In the genomic region with DNA sequence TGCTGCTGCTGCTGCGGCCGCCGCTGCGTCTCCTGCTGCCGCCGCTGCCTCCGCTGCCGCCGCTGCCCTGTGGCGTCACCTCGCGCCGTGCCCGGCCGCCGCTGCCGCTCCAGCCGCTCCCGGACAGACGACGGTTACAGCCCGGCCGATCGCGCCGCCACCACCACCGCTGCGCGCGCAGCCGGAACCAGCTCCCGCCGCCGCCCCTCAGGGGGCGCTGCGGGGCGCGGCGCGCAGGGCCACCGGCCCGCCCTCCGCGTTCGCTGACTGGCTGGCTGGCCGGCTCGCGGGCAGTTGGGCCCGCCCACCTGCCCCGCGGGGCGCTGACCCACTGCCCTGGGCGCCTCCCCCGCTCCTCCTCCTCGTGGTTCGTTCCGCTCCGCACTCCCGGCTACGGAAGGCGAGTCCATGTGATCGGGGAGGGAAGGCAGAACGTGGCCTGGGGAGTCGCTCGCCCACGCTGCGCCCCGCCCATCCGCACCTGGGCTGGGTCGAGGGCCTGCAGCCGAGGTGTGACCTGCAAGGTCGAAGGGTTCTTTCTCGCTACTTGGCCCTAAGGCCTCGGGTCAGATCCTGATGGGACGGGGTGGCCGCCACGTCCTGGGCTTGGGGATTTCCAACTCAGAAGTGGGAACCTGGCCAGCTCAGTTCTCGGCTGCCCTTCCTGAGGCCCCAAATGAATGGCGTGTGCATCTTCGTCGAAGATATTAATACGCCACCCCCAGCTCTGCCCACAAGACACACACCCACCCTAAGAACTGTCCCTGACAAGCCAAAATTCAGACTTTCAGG, we compare ENCODE assay signal across 8 cellular contexts. TPM values are rescaled to one million over a fixed set of nuclear protein-coding genes. Genes with fewer than 3 reads are reported as not detected.
DNase-seq lines count a peak whose midpoint lies in the region; ATAC-seq and TF ChIP-seq lines count a peak whose summit lies in the region.

Gene PTP4A2 (minus strand): TSS at position 185 of the 792 bp plus-strand sequence. CDS start 19,303 bp downstream, outside the sequence.

- peak; percentile 99 for DNase-seq in DMS53 (lab: John Stamatoyannopoulos, UW)
- peak; percentile 88 for DNase-seq in IMR-90
- DNase-seq in OCI-M1 (lab: John Stamatoyannopoulos, UW): peak; percentile 98
- peak; percentile 91 for DNase-seq in activated T-cell treated with anti-CD3 and anti-CD28 coated beads, Interleukin-2, amount 50 U/mL, for 24 hours
- DNase-seq in erythroblast (lab: John Stamatoyannopoulos, UW): peak; percentile 96 to 97
- DNase-seq in stimulated activated CD8-positive, alpha-beta memory T cell treated with anti-CD3 and anti-CD28 coated beads, Interleukin-4, amount 100 ng/mL, for 48 hours: peak; percentile 91

- intact Hi-C loops in IMR-90 (cut with micrococcal nuclease): loop anchor here (1.0 kb wide), 1 partner anchor 18 kb away; no protein-coding TSS in a partner anchor

- H3K27ac ChIP-seq in IMR-90 (ENCODE audit: insufficient read depth, low read length) (peak within 1 kb of the TSS; percentile 98), mucosa of rectum (ENCODE audit: low read depth in 2 of 2, low read length in 2 of 2) (peak within 1 kb of the TSS; percentile 93 to 95)

- H3K4me3 Mint-ChIP-seq in activated T-cell treated with anti-CD3 and anti-CD28 coated beads, Interleukin-2, amount 50 U/mL, for 24 hours: peak within 1 kb of the TSS; percentile 97

- peak within 1 kb of the TSS; percentile 53 for H2BK15ac ChIP-seq in IMR-90 (ENCODE audit: low read depth, low read length)

- peaks cover 78% of the 10 kb centered on the region for H3K4me1 Mint-ChIP-seq in activated T-cell treated with anti-CD3 and anti-CD28 coated beads, Interleukin-2, amount 50 U/mL, for 24 hours (ENCODE audit: low read depth)

- H2BK20ac ChIP-seq in IMR-90 (ENCODE audit: low read depth, low read length): peak within 1 kb of the TSS; percentile 79

- H3K9me1 ChIP-seq in IMR-90 (ENCODE audit: insufficient read depth, low read length): peaks cover 8% of the 10 kb centered on the region; the same call in 1 of the 2 replicates

- dilution Hi-C loops in IMR-90 (cut with HindIII; ENCODE audit: low sequenced_read_pairs, unreplicated experiment): no loop called here

- H4K91ac ChIP-seq in IMR-90 (ENCODE audit: insufficient read depth, low read depth, low read length): peak within 1 kb of the TSS; percentile 96

- H3K9me3 ChIP-seq in IMR-90 (ENCODE audit: control insufficient read depth, insufficient read depth, low read length) (no peaks in the 10 kb centered on the region), mucosa of rectum (ENCODE audit: control insufficient read depth in 2 of 2, low read length in 2 of 2) (no peaks in the 10 kb centered on the region)

- peak; percentile 86 for TF ChIP-seq CTCF in IMR-90 (conservative IDR thresholded peaks at IDR 0.05; ENCODE audit: low read depth, low read length)

- H4K5ac ChIP-seq in IMR-90 (ENCODE audit: low read depth, low read length): peak within 1 kb of the TSS; percentile 84

- peak within 1 kb of the TSS; percentile 98 for H2BK5ac ChIP-seq in IMR-90 (ENCODE audit: low read depth, low read length, poor library complexity, severe bottlenecking)

- ATAC-seq in GM21526 (IDR thresholded peaks at IDR 0.05; ENCODE audit: low FRiP score, unreplicated experiment) (peak; percentile 61), IMR-90 (ENCODE audit: low read depth) (peak; percentile 89)

- H2AK5ac ChIP-seq in IMR-90 (ENCODE audit: low read depth, low read length): peak within 1 kb of the TSS; percentile 94

- H3K56ac ChIP-seq in IMR-90 (ENCODE audit: extremely low read depth, insufficient read depth, low read length): peak within 1 kb of the TSS; percentile 84

- POLR2A ChIA-PET in IMR-90 (lab: Charles Lee; ENCODE audit: unreplicated experiment): interaction anchor here (0.5 to 1.2 kb wide), 3 partner anchors 17 to 83 kb away, joined by 3 to 8 read pairs (median 3); no protein-coding TSS in a partner anchor

- peak within 1 kb of the TSS; percentile 99 for H3K4ac ChIP-seq in IMR-90 (ENCODE audit: low read depth, low read length)

- peaks cover 42% of the 10 kb centered on the region for H3K36me3 Mint-ChIP-seq in activated T-cell treated with anti-CD3 and anti-CD28 coated beads, Interleukin-2, amount 50 U/mL, for 24 hours (ENCODE audit: low read depth)

- TF ChIP-seq POLR2A in IMR-90 (IDR thresholded peaks at IDR 0.05; ENCODE audit: low read depth, low read length) (peak; percentile 78), erythroblast (IDR thresholded peaks at IDR 0.05; ENCODE audit: low read length) (peak; percentile 88)

- H4K8ac ChIP-seq in IMR-90 (ENCODE audit: low read depth in 2 of 2, low read length in 2 of 2): peak within 1 kb of the TSS; percentile 68 to 95

- H3K4me2 ChIP-seq in IMR-90 (ENCODE audit: low read depth, low read length): peak within 1 kb of the TSS; percentile 92

- H3K18ac ChIP-seq in IMR-90 (ENCODE audit: low read depth, low read length): peak within 1 kb of the TSS; percentile 89

- H3K36me3 ChIP-seq in IMR-90 (ENCODE audit: control insufficient read depth, insufficient read depth, low read length) (no peaks in the 10 kb centered on the region), mucosa of rectum (ENCODE audit: control insufficient read depth in 2 of 2, insufficient read depth in 2 of 2, low read length in 2 of 2) (no peaks in the 10 kb centered on the region)

- in situ Hi-C loops in IMR-90 (cut with MboI; ENCODE audit: low sequenced_read_pairs): no loop called here

- CTCF ChIA-PET in IMR-90 (lab: Yijun Ruan, JAX): interaction anchor here (0.5 to 3.2 kb wide), 8 partner anchors 13 to 127 kb away, joined by 3 to 27 read pairs (median 3); partner anchors contain the start of gene SPOCD1

- H3K4me1 ChIP-seq in IMR-90 (ENCODE audit: control insufficient read depth, insufficient read depth, low read length) (peaks cover 16% of the 10 kb centered on the region), mucosa of rectum (ENCODE audit: control insufficient read depth in 2 of 2, insufficient read depth in 2 of 2, low read length in 2 of 2) (peaks cover 42 to 54% of the 10 kb centered on the region in 2 donors)

- peak within 1 kb of the TSS; percentile 96 for H2BK120ac ChIP-seq in IMR-90 (ENCODE audit: low read depth, low read length)

- H3K9me3 Mint-ChIP-seq in activated T-cell treated with anti-CD3 and anti-CD28 coated beads, Interleukin-2, amount 50 U/mL, for 24 hours: no peaks in the 10 kb centered on the region

- peak within 1 kb of the TSS; percentile 98 for H2AFZ ChIP-seq in IMR-90 (replicated peaks; ENCODE audit: low read length, poor library complexity)

- H3K27me3 ChIP-seq in IMR-90 (ENCODE audit: control insufficient read depth, insufficient read depth, low read length): no peaks in the 10 kb centered on the region
- H3K27me3 ChIP-seq in mucosa of rectum (ENCODE audit: control insufficient read depth in 2 of 2, insufficient read depth in 2 of 2, low read length in 2 of 2): no peaks in the 10 kb centered on the region

- peak within 1 kb of the TSS; percentile 97 for H3K14ac ChIP-seq in IMR-90 (replicated peaks; ENCODE audit: low read depth, low read length)

- TSS peak; percentile 70 for BruUV-seq in IMR-90 (replicated peaks; lab: Mats Ljungman, UMichigan)

- WGBS in IMR-90 (ENCODE audit: extremely low coverage in 2 of 2, insufficient read length in 1 of 2), 2 experiments: 1% methylated on average over 62 of the region's 82 CpGs; no CpG with 5 or more reads in 1 of the 2 experiments

- H3K9ac ChIP-seq in IMR-90 (ENCODE audit: low read depth, low read length) (peak within 1 kb of the TSS; percentile 98), mucosa of rectum (ENCODE audit: low read depth in 1 of 2, low read length in 2 of 2) (peak within 1 kb of the TSS; percentile 89 to 97)

- no peaks in the 10 kb centered on the region for H3K27me3 Mint-ChIP-seq in activated T-cell treated with anti-CD3 and anti-CD28 coated beads, Interleukin-2, amount 50 U/mL, for 24 hours

- peak within 1 kb of the TSS; percentile 100 for H2AK9ac ChIP-seq in IMR-90 (replicated peaks; ENCODE audit: low read depth, low read length, poor library complexity)

- peak within 1 kb of the TSS; percentile 66 for H3K4me3 ChIP-seq in IMR-90 (ENCODE audit: insufficient read depth, low read depth, low read length)
- peak within 1 kb of the TSS; percentile 91 to 95 for H3K4me3 ChIP-seq in mucosa of rectum (ENCODE audit: low read length in 2 of 2)

- H3K79me1 ChIP-seq in IMR-90 (ENCODE audit: low read depth in 1 of 2, low read length in 2 of 2): peaks cover 4 to 20% of the 10 kb centered on the region in 2 experiments; a peak in 2 of 4 replicates

- H3K27ac Mint-ChIP-seq in activated T-cell treated with anti-CD3 and anti-CD28 coated beads, Interleukin-2, amount 50 U/mL, for 24 hours: peak within 1 kb of the TSS; percentile 98

- peak within 1 kb of the TSS; percentile 100 for H3K23ac ChIP-seq in IMR-90 (ENCODE audit: low read depth, low read length)

- TF ChIP-seq RAD21 in IMR-90 (IDR thresholded peaks at IDR 0.05; ENCODE audit: low read length): peak; percentile 32; the same call in 1 of the 2 replicates

- peaks cover 41% of the 10 kb centered on the region for H4K20me1 ChIP-seq in IMR-90 (ENCODE audit: insufficient read depth, low read length)

TF ChIP-seq in IMR-90, 13 proteins besides CTCF, POLR2A, EP300 and RAD21 (continues in another document):
- TF ChIP-seq ELK1 (IDR thresholded peaks at IDR 0.05; ENCODE audit: borderline replicate concordance, low read depth, low read length) (no peak), USF2 (IDR thresholded peaks at IDR 0.05; ENCODE audit: low read depth, low read length) (peak; percentile 72), MXI1 (IDR thresholded peaks at IDR 0.05; ENCODE audit: borderline replicate concordance, low read depth, low read length) (peak; percentile 60; the same call in 1 of the 2 replicates), BHLHE40 (IDR thresholded peaks at IDR 0.05; ENCODE audit: low read depth, low read length) (peak; percentile 84)

RNA-seq across cellular contexts. Expression of gene PTP4A2, which starts in this region (rescaled TPM):
- 328 and 537 TPM in 2 replicates for total RNA-seq in IMR-90 (2012; rRNA removed)
- polyA plus RNA-seq in IMR-90 (2012; rRNA removed): 99.8 and 135 TPM in 2 replicates
- polyA plus RNA-seq in IMR-90 (2012; cell fraction: cytosol; rRNA removed): 19.3 and 45.6 TPM in 2 replicates
- polyA plus RNA-seq in IMR-90 (2012; cell fraction: nucleus; rRNA removed; ENCODE audit: low replicate concordance): 5.8 and 62.3 TPM in 2 replicates

Comparison
In these comparisons a context has a peak if more than half of its experiments do, and no peak if none do; other contexts are left out.
1. Peak in every context shown above with its lines: DNase-seq, ATAC-seq, H3K4me3 ChIP-seq and H3K27ac ChIP-seq.